ENCODE assay signal across 12 cellular contexts in the genomic region with DNA sequence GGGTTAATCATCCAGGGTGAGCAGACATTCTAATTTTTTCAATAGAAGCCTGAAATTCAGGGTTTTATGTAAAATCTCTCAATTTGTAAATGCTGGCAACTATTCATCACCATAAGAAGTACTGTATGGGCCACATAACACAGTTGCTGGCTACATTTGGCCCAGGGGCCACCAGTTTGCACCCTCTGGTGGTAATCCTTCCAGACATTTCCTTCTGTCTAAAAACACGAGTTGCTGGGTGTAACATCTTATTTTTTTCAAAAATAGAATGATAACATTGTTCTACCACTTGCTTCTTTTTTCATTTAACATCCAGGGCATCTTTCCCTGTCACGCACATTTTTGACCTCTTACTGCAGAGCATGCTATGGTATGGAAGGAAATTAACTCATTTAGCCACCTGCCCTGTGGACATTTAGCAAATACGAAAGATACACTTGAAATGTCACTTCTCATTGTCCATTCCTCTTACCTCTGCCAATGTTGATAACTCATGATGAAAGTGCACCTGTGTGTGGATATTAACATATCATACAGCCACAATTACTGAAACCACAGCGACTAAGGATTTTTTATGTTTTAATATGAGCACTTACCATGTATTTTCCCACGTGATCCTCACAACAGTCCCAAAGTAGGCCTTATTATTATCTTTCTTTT.
DNase-seq lines count a peak whose midpoint lies in the region; ATAC-seq and TF ChIP-seq lines count a peak whose summit lies in the region.
"Had no signal": no experiment of that assay in that cellular context is flagged by ENCODE, and none has a peak within 500 bp of the region (broad histone marks: within the 10 kb centered on the region; RNA-seq: fewer than 3 reads in every experiment).

No MANE protein-coding gene starts in this region.

- intact Hi-C loops in A673 (cut with micrococcal nuclease; ENCODE audit: unreplicated experiment): no loop called here
- intact Hi-C loops in esophagus muscularis mucosa (cut with DNase I): no loop called here

- H3K4me2 ChIP-seq in DOHH2 (ENCODE audit: low read length): peak overlapping the region; percentile 96; the same call in 1 of the 2 replicates

- no peaks in the 10 kb centered on the region for H3K36me3 ChIP-seq in DOHH2 (ENCODE audit: control insufficient read depth, low read length)
- H3K36me3 ChIP-seq in A673 (ENCODE audit: insufficient read depth, low read length, poor library complexity, severe bottlenecking): no peaks in the 10 kb centered on the region
- no peaks in the 10 kb centered on the region for H3K36me3 ChIP-seq in esophagus muscularis mucosa
- H3K36me3 ChIP-seq: MG63 had no signal

- H3K27ac ChIP-seq in DOHH2 (ENCODE audit: low read depth, low read length) (no peak overlapping the region), A673 (ENCODE audit: low read depth, low read length, poor library complexity, severe bottlenecking) (no peak overlapping the region), esophagus muscularis mucosa (replicated peaks in 1 of 4) (no peak overlapping the region)
- H3K27ac ChIP-seq: 22Rv1 had no signal

- H3F3A ChIP-seq in DOHH2 (ENCODE audit: control insufficient read depth, insufficient read depth): peaks cover 25% of the 10 kb centered on the region

- POLR2A ChIA-PET in A673 (lab: Charles Lee; ENCODE audit: low non-redundant PET): no interaction called here

- TF ChIP-seq EP300 in esophagus muscularis mucosa (IDR thresholded peaks at IDR 0.05): no peak

- WGBS in esophagus muscularis mucosa: 86% methylated on average over 5 of the region's 5 CpGs

- H3K27me3 ChIP-seq in DOHH2 (ENCODE audit: control insufficient read depth, low read length) (no peaks in the 10 kb centered on the region), A673 (replicated peaks; ENCODE audit: insufficient read depth, low read depth, low read length, poor library complexity) (no peaks in the 10 kb centered on the region), esophagus muscularis mucosa (no peaks in the 10 kb centered on the region)
- H3K27me3 ChIP-seq: MG63 had no signal

- no peak for ATAC-seq in GM18517 (IDR thresholded peaks at IDR 0.05; ENCODE audit: unreplicated experiment)

- CTCF ChIA-PET in A673 (lab: Charles Lee): no interaction called here

- no peak for TF ChIP-seq POLR2A in esophagus muscularis mucosa (IDR thresholded peaks at IDR 0.05; ENCODE audit: low read depth)

- H3K9me3 ChIP-seq in DOHH2 (ENCODE audit: control insufficient read depth, insufficient read depth, low read length) (no peaks in the 10 kb centered on the region), A673 (ENCODE audit: low read depth, low read length, poor library complexity, severe bottlenecking) (no peaks in the 10 kb centered on the region), esophagus muscularis mucosa (no peaks in the 10 kb centered on the region)
- H3K9me3 ChIP-seq: MG63 had no signal

- DNase-seq in DMS 273 (lab: John Stamatoyannopoulos, UW; ENCODE audit: unreplicated experiment): peak; percentile 13
- no peak for DNase-seq in DMS 273 treated with DMSO at 0.1 percent for 48 hours (lab: John Stamatoyannopoulos, UW)
- peak; percentile 32 for DNase-seq in SHP77 treated with DMSO at 0.1 percent for 48 hours (lab: John Stamatoyannopoulos, UW)
- DNase-seq in epithelial cell of proximal tubule (ENCODE audit: low read depth): no peak
- no peak for DNase-seq in A673 (ENCODE audit: low spot score)
- no peak for DNase-seq in esophagus muscularis mucosa (ENCODE audit: extremely low spot score)
- DNase-seq: DMS79; MG63; stimulated activated CD4-positive, alpha-beta T cell treated with anti-CD3 and anti-CD28 coated beads, Interleukin-4, amount 100 ng/mL, for 4 hours had no signal

- H3K4me1 ChIP-seq in DOHH2 (ENCODE audit: control insufficient read depth, low read length): peaks cover 85% of the 10 kb centered on the region
- H3K4me1 ChIP-seq in A673 (ENCODE audit: insufficient read depth, low read length, poor library complexity, severe bottlenecking): no peaks in the 10 kb centered on the region
- peaks cover 34 to 45% (median 37%) of the 10 kb centered on the region in 4 donors for H3K4me1 ChIP-seq in esophagus muscularis mucosa

- TF ChIP-seq CTCF in DOHH2 (IDR thresholded peaks at IDR 0.05; ENCODE audit: low read depth, low read length, poor library complexity, severe bottlenecking) (peak; percentile 22), epithelial cell of proximal tubule (conservative IDR thresholded peaks at IDR 0.05; ENCODE audit: low read depth, low read length) (peak; percentile 11), A673 (conservative IDR thresholded peaks at IDR 0.05; ENCODE audit: low read depth, low read length) (no peak), esophagus muscularis mucosa (IDR thresholded peaks at IDR 0.05) (no peak)

- BruUV-seq in A673 (replicated peaks; lab: Mats Ljungman, UMichigan): no TSS peak

- no peaks in the 10 kb centered on the region for H3K79me2 ChIP-seq in DOHH2 (ENCODE audit: control insufficient read depth, low read length)

- no peaks in the 10 kb centered on the region for H4K20me1 ChIP-seq in DOHH2 (ENCODE audit: control insufficient read depth, insufficient read depth, low read depth, low read length)

- H3K9me2 ChIP-seq in DOHH2 (replicated peaks; ENCODE audit: control insufficient read depth, low read length): no peaks in the 10 kb centered on the region

- H3K4me3 ChIP-seq in DOHH2 (ENCODE audit: low read length): no peak overlapping the region
- H3K4me3 ChIP-seq in epithelial cell of proximal tubule (ENCODE audit: low read depth, low read length): no peak overlapping the region
- no peak overlapping the region for H3K4me3 ChIP-seq in A673 (ENCODE audit: low read depth, low read length, poor library complexity, severe bottlenecking)
- H3K4me3 ChIP-seq in esophagus muscularis mucosa: no peak overlapping the region
- H3K4me3 ChIP-seq: MG63 had no signal

Comparison
In these comparisons a context has a peak if more than half of its experiments do, and no peak if none do; other contexts are left out.
1. DNase-seq: peak in DMS 273 (single experiment) and SHP77 treated with DMSO at 0.1 percent for 48 hours (single experiment); none in DMS 273 treated with DMSO at 0.1 percent for 48 hours (single experiment), epithelial cell of proximal tubule (single experiment), A673 (single experiment) and esophagus muscularis mucosa (single experiment).
2. CTCF ChIP-seq: peak in DOHH2 (single experiment) and epithelial cell of proximal tubule (single experiment); none in A673 (single experiment) and esophagus muscularis mucosa (0 of 3).